Comparison of ENCODE assay signal across 8 cellular contexts in the genomic region with DNA sequence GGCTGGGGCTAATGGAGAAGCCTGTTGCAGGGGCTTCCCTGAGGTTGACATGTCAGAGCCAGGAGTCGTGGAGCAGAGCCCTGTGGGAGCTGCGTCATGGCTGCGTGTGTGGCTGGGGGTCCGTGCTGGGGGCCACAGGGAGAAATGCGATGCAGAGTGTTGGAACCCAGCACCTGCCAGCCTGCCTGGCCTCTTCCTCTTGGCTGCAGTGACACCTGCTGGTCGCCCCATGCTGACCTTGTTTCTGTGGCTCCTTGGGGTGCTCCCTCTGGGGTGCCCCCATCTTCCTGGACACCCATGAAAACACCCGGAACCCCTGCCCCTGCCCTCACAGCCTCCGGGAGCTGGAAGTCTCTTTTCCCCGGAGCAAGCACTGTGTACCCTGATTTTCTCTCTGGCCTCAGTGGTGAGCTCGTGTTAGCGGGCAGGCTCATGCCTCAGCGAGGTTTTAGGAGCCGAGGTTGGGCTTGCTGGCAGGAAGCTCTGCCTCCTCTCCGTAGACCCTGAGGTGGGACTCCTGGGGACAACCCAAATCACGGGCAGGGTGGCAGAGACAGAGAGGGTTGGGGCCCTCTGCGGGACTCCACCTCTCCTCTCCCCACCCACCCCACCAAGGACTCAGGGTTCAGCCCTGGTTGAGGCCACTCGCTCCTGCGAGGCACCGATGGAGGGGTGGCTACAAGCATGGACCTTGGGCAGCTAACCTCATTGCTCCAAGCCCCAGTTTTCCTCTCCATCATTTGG.
DNase-seq lines count a peak whose midpoint lies in the region; ATAC-seq and TF ChIP-seq lines count a peak whose summit lies in the region.

No MANE protein-coding gene starts in this region.

- H3K79me2 ChIP-seq in neural cell (replicated peaks; ENCODE audit: insufficient read depth, low read length) = no peaks in the 10 kb centered on the region

- H3K4me3 ChIP-seq in dorsolateral prefrontal cortex (peak overlapping the region in 12 of 59 donors; percentile 7 to 53 (median 20)), neural cell (ENCODE audit: low read length) (no peak overlapping the region)

- H3K27me3 ChIP-seq in dorsolateral prefrontal cortex = no peaks in the 10 kb centered on the region
- peaks cover 3% of the 10 kb centered on the region for H3K27me3 ChIP-seq in neural cell (ENCODE audit: insufficient read depth, low read depth, low read length)

- no peaks in the 10 kb centered on the region for H3K9me3 ChIP-seq in neural cell (ENCODE audit: low read length)

- no peak for TF ChIP-seq RAD21 in neural cell (conservative IDR thresholded peaks at IDR 0.05)

- intact Hi-C loops in dorsolateral prefrontal cortex (cut with DNase I) = loop anchor here (1.0 to 10.0 kb wide), 6 partner anchors 103 to 321 kb away; a partner anchor contains a TSS

- no peak overlapping the region for H3K4me2 ChIP-seq in neural cell (ENCODE audit: low read length)

- in situ Hi-C loops in Caki2 (cut with HindIII; ENCODE audit: low pct_unique_long_range_greater_than_20kb, low sequenced_read_pairs) = no loop called here

- no peak overlapping the region for H3K9ac ChIP-seq in neural cell (ENCODE audit: low read length)

- no peaks in the 10 kb centered on the region for H4K20me1 ChIP-seq in neural cell (ENCODE audit: insufficient read depth)

- H3F3A ChIP-seq in neural cell (ENCODE audit: insufficient read depth, low read length, poor library complexity, severe bottlenecking) = no peaks in the 10 kb centered on the region

- no peak overlapping the region for H2AFZ ChIP-seq in neural cell (ENCODE audit: low read depth, low read length)

- no peak for ATAC-seq in GM21825 (IDR thresholded peaks at IDR 0.05; ENCODE audit: unreplicated experiment)

- TF ChIP-seq CTCF in dorsolateral prefrontal cortex (IDR thresholded peaks at IDR 0.05 in 54 of 56, conservative IDR thresholded peaks at IDR 0.05 in 2 of 56; ENCODE audit: low read depth in 1 of 56, partially characterized antibody in 56 of 56) = peak; percentile 14 to 82 (median 67)
- TF ChIP-seq CTCF in neural cell (IDR thresholded peaks at IDR 0.05; ENCODE audit: poor library complexity, severe bottlenecking) = peak; percentile 24

- no peaks in the 10 kb centered on the region for H3K36me3 ChIP-seq in neural cell (ENCODE audit: insufficient read depth, low read length)

- peak overlapping the region in 52 of 59 donors; percentile 26 to 88 (median 77) for H3K27ac ChIP-seq in dorsolateral prefrontal cortex
- no peak overlapping the region for H3K27ac ChIP-seq in neural cell (ENCODE audit: low read length)

- no peak for TF ChIP-seq EP300 in neural cell (conservative IDR thresholded peaks at IDR 0.05; ENCODE audit: poor library complexity, severe bottlenecking)

- H3K9me2 ChIP-seq in neural cell (ENCODE audit: insufficient read depth, low read length) = no peaks in the 10 kb centered on the region

- peak; percentile 14 for DNase-seq in Caki2 (ENCODE audit: low read depth)
- peak; percentile 14 for DNase-seq in M059J (ENCODE audit: low read depth)
- DNase-seq in dorsolateral prefrontal cortex = peak in 8 of 10 donors; percentile 53 to 79 (median 68)
- DNase-seq in H4 (ENCODE audit: low spot score) = no peak
- no peak for DNase-seq in GOT3 (lab: John Stamatoyannopoulos, UW)
- no peak for DNase-seq in DMS79 (lab: John Stamatoyannopoulos, UW)

TF ChIP-seq in neural cell, 6 proteins besides CTCF, POLR2A, EP300 and RAD21:
- no peak for TF ChIP-seq POLR2AphosphoS5 (IDR thresholded peaks at IDR 0.05)
- TF ChIP-seq SMC3 (conservative IDR thresholded peaks at IDR 0.05; ENCODE audit: poor library complexity) = no peak
- TF ChIP-seq EZH2 (IDR thresholded peaks at IDR 0.05; ENCODE audit: borderline replicate concordance, insufficient read depth, low read length, poor library complexity, severe bottlenecking) = no peak
TF ChIP-seq in neural cell: peak in this region for 0.

Comparison
In these comparisons a context has a peak if more than half of its experiments do, and no peak if none do; other contexts are left out.
1. DNase-seq: peak in Caki2 (single experiment), M059J (single experiment) and dorsolateral prefrontal cortex (8 of 10); none in H4 (single experiment), GOT3 (single experiment) and DMS79 (single experiment).